In genomic region chr18:24055878-24056277, GRCh38 we compare ENCODE assay signal across 13 cellular contexts. TPM values are rescaled to one million over a fixed set of nuclear protein-coding genes. Genes with fewer than 3 reads are reported as not detected.
A peak's percentile ranks its signal among the peaks of the same experiment; 100 is the strongest.
DNase-seq lines count a peak whose midpoint lies in the region; ATAC-seq and TF ChIP-seq lines count a peak whose summit lies in the region.
"Had no signal": no experiment of that assay in that cellular context is flagged by ENCODE, and none has a peak within 500 bp of the region (broad histone marks: within the 10 kb centered on the region; RNA-seq: fewer than 3 reads in every experiment).

No MANE protein-coding gene starts in this region.

- H3K4me3 Mint-ChIP-seq in natural killer cell treated with Interleukin-12 subunit alpha and Interleukin-12 subunit beta and Interleukin-15 and Interleukin-18, amount 100 ng/mL, for 72 hours = peak overlapping the region; percentile 42
- H3K4me3 Mint-ChIP-seq in natural killer cell = no peak overlapping the region
- H3K4me3 Mint-ChIP-seq: dendritic cell treated with granulocyte-macrophage colony-stimulating factor and Interleukin-4, amounts not matched to agents 40 ng/mL and 50 ng/mL, for 4 days had no signal

- peaks cover 4% of the 10 kb centered on the region for H3K36me3 Mint-ChIP-seq in natural killer cell treated with Interleukin-12 subunit alpha and Interleukin-12 subunit beta and Interleukin-15 and Interleukin-18, amount 100 ng/mL, for 72 hours
- no peaks in the 10 kb centered on the region for H3K36me3 Mint-ChIP-seq in natural killer cell

- peaks cover 54 to 58% of the 10 kb centered on the region in 2 donors for H3K4me1 Mint-ChIP-seq in natural killer cell treated with Interleukin-12 subunit alpha and Interleukin-12 subunit beta and Interleukin-15 and Interleukin-18, amount 100 ng/mL, for 72 hours (ENCODE audit: low read depth in 2 of 2)
- peaks cover 54 to 57% of the 10 kb centered on the region in 2 donors for H3K4me1 Mint-ChIP-seq in natural killer cell

- intact Hi-C loops in natural killer cell (cut with micrococcal nuclease) = no loop called here

- H3K27ac Mint-ChIP-seq in natural killer cell treated with Interleukin-12 subunit alpha and Interleukin-12 subunit beta and Interleukin-15 and Interleukin-18, amount 100 ng/mL, for 72 hours = peak overlapping the region in 1 of 2 donors; percentile 44
- H3K27ac Mint-ChIP-seq in natural killer cell = peak overlapping the region in 1 of 2 donors; percentile 59
- H3K27ac Mint-ChIP-seq: dendritic cell treated with granulocyte-macrophage colony-stimulating factor and Interleukin-4, amounts not matched to agents 40 ng/mL and 50 ng/mL, for 4 days had no signal

- TF ChIP-seq CTCF in natural killer cell (IDR thresholded peaks at IDR 0.05) = no peak

- no peaks in the 10 kb centered on the region for H3K9me3 Mint-ChIP-seq in natural killer cell treated with Interleukin-12 subunit alpha and Interleukin-12 subunit beta and Interleukin-15 and Interleukin-18, amount 100 ng/mL, for 72 hours
- no peaks in the 10 kb centered on the region for H3K9me3 Mint-ChIP-seq in natural killer cell
- H3K9me3 Mint-ChIP-seq: dendritic cell treated with granulocyte-macrophage colony-stimulating factor and Interleukin-4, amounts not matched to agents 40 ng/mL and 50 ng/mL, for 4 days had no signal

- H3K27ac ChIP-seq in urinary bladder (ENCODE audit: low read depth) = peak overlapping the region; percentile 38
- H3K27ac ChIP-seq: left ventricle myocardium inferior, prostate gland, tibial artery had no signal

- no peak overlapping the region for H3K4me3 ChIP-seq in urinary bladder (ENCODE audit: low read depth, low read length)
- H3K4me3 ChIP-seq: left ventricle myocardium inferior, prostate gland, tibial artery had no signal

- no peaks in the 10 kb centered on the region for H3K27me3 Mint-ChIP-seq in natural killer cell treated with Interleukin-12 subunit alpha and Interleukin-12 subunit beta and Interleukin-15 and Interleukin-18, amount 100 ng/mL, for 72 hours
- no peaks in the 10 kb centered on the region for H3K27me3 Mint-ChIP-seq in natural killer cell (ENCODE audit: low read depth in 2 of 2)
- H3K27me3 Mint-ChIP-seq: dendritic cell treated with granulocyte-macrophage colony-stimulating factor and Interleukin-4, amounts not matched to agents 40 ng/mL and 50 ng/mL, for 4 days had no signal

- ATAC-seq in natural killer cell treated with Interleukin-12 subunit alpha and Interleukin-12 subunit beta and Interleukin-15 and Interleukin-18, amount 100 ng/mL, for 72 hours = no peak
- ATAC-seq in natural killer cell = no peak
- no peak for ATAC-seq in HG03432 (IDR thresholded peaks at IDR 0.05; ENCODE audit: unreplicated experiment)

- WGBS in urinary bladder = 39% methylated on average over 2 of the region's 2 CpGs

- DNase-seq in natural killer cell treated with Interleukin-12 subunit alpha and Interleukin-12 subunit beta and Interleukin-15 and Interleukin-18, amount 100 ng/mL, for 72 hours (ENCODE audit: low spot score) = no peak
- no peak for DNase-seq in natural killer cell
- DNase-seq in NCI-H82 (lab: John Stamatoyannopoulos, UW) = peak; percentile 65
- DNase-seq in fibroblast of the conjunctiva (ENCODE audit: low read depth) = peak; percentile 39
- DNase-seq in HT-29 (ENCODE audit: low spot score) = no peak
- no peak for DNase-seq in NCI-H1048 (lab: John Stamatoyannopoulos, UW)
- DNase-seq: head of caudate nucleus, left ventricle myocardium inferior, tibial artery had no signal

- H3K4me1 ChIP-seq in urinary bladder (ENCODE audit: insufficient read depth) = peaks cover 2% of the 10 kb centered on the region
- H3K4me1 ChIP-seq: left ventricle myocardium inferior, prostate gland had no signal

- H3K36me3 ChIP-seq in urinary bladder (ENCODE audit: insufficient read depth) = no peaks in the 10 kb centered on the region
- H3K36me3 ChIP-seq: left ventricle myocardium inferior, prostate gland, tibial artery had no signal

RNA-seq across cellular contexts. Expression of gene TTC39C, which starts 41.3 kb away (rescaled TPM):
- 10 to 100 TPM; 54.8 to 69.7 TPM for total RNA-seq in natural killer cell treated with Interleukin-12 subunit alpha and Interleukin-12 subunit beta and Interleukin-15 and Interleukin-18, amount 100 ng/mL, for 72 hours
- total RNA-seq in natural killer cell (10 to 100 TPM; 39.0 to 61.5 (median 44.3) TPM), urinary bladder (29.9 TPM)
- polyA plus RNA-seq in urinary bladder = 12.6 TPM
- 7.2 and 7.6 TPM in 2 replicates for total RNA-seq in HT-29 (2014; rRNA removed; shearing (Covaris generic))

Comparison
In these comparisons a context has a peak if more than half of its experiments do, and no peak if none do; other contexts are left out.
1. DNase-seq: peak in NCI-H82 (single experiment) and fibroblast of the conjunctiva (single experiment); none in natural killer cell treated with Interleukin-12 subunit alpha and Interleukin-12 subunit beta and Interleukin-15 and Interleukin-18, amount 100 ng/mL, for 72 hours (single experiment), natural killer cell (single experiment), HT-29 (single experiment) and NCI-H1048 (single experiment).